8 cellular contexts compared by ENCODE assay signal in the genomic region with DNA sequence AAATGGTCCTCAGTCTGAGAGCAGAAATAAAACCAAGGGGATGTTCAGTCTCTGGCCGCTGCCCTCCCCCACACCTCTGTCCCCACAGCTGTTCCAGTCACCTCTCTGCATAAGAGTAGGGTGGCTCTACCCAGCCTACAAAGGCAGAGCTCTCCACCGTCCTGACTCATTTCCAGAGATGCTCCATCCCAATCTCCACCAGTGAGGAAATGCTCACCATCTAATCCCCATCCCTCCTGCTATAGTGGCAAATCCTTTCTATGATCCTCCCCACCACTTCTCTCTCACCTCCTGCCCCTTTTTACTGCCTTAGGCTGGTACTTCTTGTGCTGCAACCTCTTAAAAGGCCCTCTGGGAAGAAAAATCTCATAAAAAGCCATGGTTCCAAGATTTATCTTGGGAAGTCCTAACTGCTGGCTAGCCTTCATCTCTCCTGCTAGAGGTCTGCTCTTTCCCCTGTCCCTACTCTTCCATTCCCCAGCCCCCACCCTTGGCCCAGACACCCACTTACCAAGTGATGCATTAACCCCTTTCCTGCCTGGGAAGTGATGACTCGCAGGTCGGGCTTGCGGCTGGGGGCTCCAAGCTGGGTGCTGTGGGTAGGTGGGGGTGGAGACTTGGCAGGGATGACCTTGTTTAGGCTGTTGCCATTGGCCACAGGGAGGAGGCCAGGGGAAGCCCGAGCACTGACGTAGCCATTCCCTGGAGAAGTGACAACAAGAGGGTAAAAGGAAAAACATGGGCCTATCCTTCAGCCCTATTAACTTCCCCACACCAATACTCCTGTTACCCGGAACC. TPM values are rescaled to one million over a fixed set of nuclear protein-coding genes. Genes with fewer than 3 reads are reported as not detected.
DNase-seq lines count a peak whose midpoint lies in the region; ATAC-seq, FAIRE-seq and TF ChIP-seq lines count a peak whose summit lies in the region.

No MANE protein-coding gene starts in this region.

- H3K36me3 ChIP-seq in keratinocyte (ENCODE audit: control insufficient read depth in 2 of 2, extremely low read depth in 1 of 2, insufficient read depth in 2 of 2, low read length in 2 of 2) (peaks cover 56 to 62% of the 10 kb centered on the region in 2 experiments), transverse colon (peaks cover 0 to 60% (median 33%) of the 10 kb centered on the region in 4 donors)

- H3K27ac ChIP-seq in keratinocyte (ENCODE audit: control insufficient read depth, insufficient read depth, low read length) (peak overlapping the region; percentile 10), transverse colon (peak overlapping the region; percentile 73 to 93 (median 85))

- H3K4me3 ChIP-seq in keratinocyte (ENCODE audit: control insufficient read depth in 2 of 3, extremely low read depth in 1 of 3, insufficient read depth in 2 of 3, low read depth in 1 of 3, low read length in 3 of 3) (no peak overlapping the region), transverse colon (no peak overlapping the region)

- peaks cover 14% of the 10 kb centered on the region in 2 donors for H3K36me3 Mint-ChIP-seq in activated naive CD4-positive, alpha-beta T cell treated with anti-CD3 and anti-CD28 coated beads, Interleukin-2, amount 50 U/mL, for 72 hours

- 60 to 72% methylated on average over 2 to 8 of the region's 8 CpGs for WGBS in transverse colon (ENCODE audit: low coverage in 1 of 2), 2 donors

- ATAC-seq in activated naive CD4-positive, alpha-beta T cell treated with anti-CD3 and anti-CD28 coated beads, Interleukin-2, amount 50 U/mL, for 72 hours, result peak; percentile 29 to 47
- no peak for ATAC-seq in GM19035 (IDR thresholded peaks at IDR 0.05; ENCODE audit: unreplicated experiment)

- peak; percentile 39 to 74 for DNase-seq in activated naive CD4-positive, alpha-beta T cell treated with anti-CD3 and anti-CD28 coated beads, Interleukin-2, amount 50 U/mL, for 72 hours (ENCODE audit: low spot score in 2 of 2)
- DNase-seq in activated naive CD4-positive, alpha-beta T cell (lab: John Stamatoyannopoulos, UW), result no peak
- DNase-seq in amniotic epithelial cell (ENCODE audit: low read depth) (peak; percentile 68), keratinocyte (ENCODE audit: low read depth, low spot score) (no peak), transverse colon (no peak), NCI-H748 (lab: John Stamatoyannopoulos, UW; ENCODE audit: unreplicated experiment) (no peak), D341Med (ENCODE audit: low spot score) (no peak)

- no peaks in the 10 kb centered on the region for H3K9me3 Mint-ChIP-seq in activated naive CD4-positive, alpha-beta T cell treated with anti-CD3 and anti-CD28 coated beads, Interleukin-2, amount 50 U/mL, for 72 hours

- TF ChIP-seq POLR2A in transverse colon (IDR thresholded peaks at IDR 0.05), result no peak

- in situ Hi-C loops in transverse colon (cut with MboI; ENCODE audit: low pct_ligation_motif_present in 1 of 4, low pct_unique_long_range_greater_than_20kb in 1 of 4, low sequenced_read_pairs in 3 of 4), result loop anchor here in 1 of 4 donors (10.0 kb wide), 1 partner anchor 128 kb away; the partner anchor contains the start of gene GPATCH4

- H3K9me3 ChIP-seq in keratinocyte (ENCODE audit: control insufficient read depth, low read depth, low read length) (no peaks in the 10 kb centered on the region), transverse colon (no peaks in the 10 kb centered on the region)

- H3K27ac Mint-ChIP-seq in activated naive CD4-positive, alpha-beta T cell treated with anti-CD3 and anti-CD28 coated beads, Interleukin-2, amount 50 U/mL, for 72 hours, result peak overlapping the region; percentile 72 to 84

- TF ChIP-seq EP300 in transverse colon (IDR thresholded peaks at IDR 0.05; ENCODE audit: low read depth), result no peak

- intact Hi-C loops in transverse colon (cut with DNase I; ENCODE audit: low total_unique reads), result no loop called here

- peaks cover 3% of the 10 kb centered on the region for H3K9me1 ChIP-seq in keratinocyte (ENCODE audit: control insufficient read depth, extremely low read depth, insufficient read depth, low read length)

- TF ChIP-seq CTCF in keratinocyte (optimal IDR thresholded peaks at IDR 0.05 in 1 of 3, IDR thresholded peaks at IDR 0.05 in 1 of 3, conservative IDR thresholded peaks at IDR 0.05 in 1 of 3; ENCODE audit: extremely low read depth in 1 of 3, insufficient read depth in 2 of 3, low read length in 3 of 3) (no peak), transverse colon (IDR thresholded peaks at IDR 0.05) (no peak)

- H3K9ac ChIP-seq in keratinocyte (ENCODE audit: control insufficient read depth, extremely low read depth, insufficient read depth, low read length), result no peak overlapping the region

- no peak for FAIRE-seq in keratinocyte (lab: Jason Lieb, UNC)

- H4K20me1 ChIP-seq in keratinocyte (ENCODE audit: control insufficient read depth, extremely low read depth, insufficient read depth, low read length), result no peaks in the 10 kb centered on the region

- H3K4me1 ChIP-seq in keratinocyte (ENCODE audit: control insufficient read depth, extremely low read depth, insufficient read depth, low read length), result peaks cover 17% of the 10 kb centered on the region
- peaks cover 34 to 56% (median 41%) of the 10 kb centered on the region in 4 donors for H3K4me1 ChIP-seq in transverse colon

- H2AFZ ChIP-seq in keratinocyte (ENCODE audit: control insufficient read depth, low read length), result no peak overlapping the region

- H3K27me3 ChIP-seq in keratinocyte (ENCODE audit: control insufficient read depth, extremely low read depth, insufficient read depth, low read length) (no peaks in the 10 kb centered on the region), transverse colon (no peaks in the 10 kb centered on the region)

- no peak overlapping the region for H3K4me2 ChIP-seq in keratinocyte (ENCODE audit: control insufficient read depth, extremely low read depth, insufficient read depth, low read depth, low read length)

- dilution Hi-C loops in keratinocyte (cut with MboI; ENCODE audit: extremely low pct_ligation_motif_present, low sequenced_read_pairs), result no loop called here

- H3K79me2 ChIP-seq in keratinocyte (ENCODE audit: control insufficient read depth, insufficient read depth, low read length), result no peaks in the 10 kb centered on the region

RNA-seq across cellular contexts. Expression of gene MEF2D, which starts 23.9 kb away (rescaled TPM):
- total RNA-seq in activated naive CD4-positive, alpha-beta T cell treated with anti-CD3 and anti-CD28 coated beads, Interleukin-2, amount 50 U/mL, for 72 hours, result 10 to 100 TPM; 31.7 to 62.5 TPM
- polyA plus RNA-seq in keratinocyte, result 8.7 to 11.5 TPM (median 9.3 TPM) in 3 replicates
- 13.9 TPM for polyA plus RNA-seq in keratinocyte (2011; ENCODE audit: low read depth)
- 9.2 and 17.8 TPM in 2 replicates for polyA plus RNA-seq in keratinocyte (2011; cell fraction: cytosol; rRNA removed)
- 32.8 and 43.7 TPM in 2 replicates for polyA plus RNA-seq in keratinocyte (2011; cell fraction: nucleus; rRNA removed)
- polyA plus RNA-seq in keratinocyte (2012; ENCODE audit: low replicate concordance), result 19.5 and 20.9 TPM in 2 replicates
- polyA minus RNA-seq in keratinocyte, result 7.3 to 38.8 TPM (median 10.3 TPM) in 3 replicates
- 25.7 TPM for polyA minus RNA-seq in keratinocyte (2011; cell fraction: cytosol; rRNA and poly(A)+ RNA removed)
- 18.3 and 27.6 TPM in 2 replicates for polyA minus RNA-seq in keratinocyte (2011; cell fraction: nucleus; rRNA and poly(A)+ RNA removed)
- 100 to 1,000 TPM in 1 of 4 donors, 10 to 100 TPM in 3; 26.1 to 200 (median 85.7) TPM for total RNA-seq in transverse colon

Comparison
In these comparisons a context has a peak if more than half of its experiments do, and no peak if none do; other contexts are left out.
1. DNase-seq: peak in activated naive CD4-positive, alpha-beta T cell treated with anti-CD3 and anti-CD28 coated beads, Interleukin-2, amount 50 U/mL, for 72 hours (2 of 2) and amniotic epithelial cell (single experiment); none in activated naive CD4-positive, alpha-beta T cell (0 of 4), keratinocyte (single experiment), transverse colon (single experiment), NCI-H748 (single experiment) and D341Med (single experiment).